In the genomic region with DNA sequence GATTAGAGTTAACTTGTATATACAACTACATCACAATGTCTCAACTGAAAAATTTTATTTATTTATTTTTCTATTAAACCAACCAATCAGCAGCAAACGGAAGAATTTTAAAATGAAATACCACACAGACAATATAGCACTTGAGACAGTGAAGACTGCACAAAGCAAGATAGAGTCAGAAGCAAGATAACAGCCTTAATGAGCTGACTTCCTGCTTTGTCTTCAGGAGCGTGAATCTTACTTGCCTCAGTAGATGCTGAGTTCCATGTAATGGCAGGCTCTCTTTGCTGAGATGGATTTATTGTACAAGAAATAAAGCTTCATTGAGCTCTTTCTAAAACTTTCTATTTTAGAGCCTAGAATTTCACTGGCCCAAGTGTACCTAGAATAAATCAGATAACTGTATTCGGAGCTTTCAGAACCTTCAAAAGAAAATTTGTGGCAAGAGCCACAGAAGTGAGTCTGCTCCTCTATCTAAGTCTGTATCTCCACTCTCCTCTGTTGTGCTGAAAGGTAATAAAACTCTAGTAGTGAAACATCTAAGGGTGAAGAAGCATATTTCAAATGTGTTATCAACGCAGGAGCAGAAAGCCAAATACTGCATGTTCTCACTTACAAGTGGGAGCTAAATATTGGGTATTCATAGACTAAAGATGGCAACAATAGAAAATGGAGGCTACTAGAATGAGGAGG, we compare ENCODE assay signal across 20 cellular contexts.
A peak's percentile ranks its signal among the peaks of the same experiment; 100 is the strongest.
DNase-seq lines count a peak whose midpoint lies in the region; ATAC-seq and TF ChIP-seq lines count a peak whose summit lies in the region.
"Had no signal": no experiment of that assay in that cellular context is flagged by ENCODE, and none has a peak within 500 bp of the region (broad histone marks: within the 10 kb centered on the region; RNA-seq: fewer than 3 reads in every experiment).

No MANE protein-coding gene starts in this region.

- H3K9me3 ChIP-seq in CD4-positive, alpha-beta memory T cell (ENCODE audit: control insufficient read depth in 1 of 2, low read length in 2 of 2), result no peaks in the 10 kb centered on the region
- H3K9me3 ChIP-seq: BE2C had no signal

- peak; percentile 27 for ATAC-seq in activated CD4-positive, alpha-beta T cell treated with anti-CD3 and anti-CD28 coated beads for 36 hours

- no peaks in the 10 kb centered on the region for H3K27me3 ChIP-seq in CD4-positive, alpha-beta memory T cell (ENCODE audit: insufficient read depth, low read length)
- H3K27me3 ChIP-seq in dorsolateral prefrontal cortex, result peaks cover 0 to 3% (median 0%) of the 10 kb centered on the region in 45 donors
- H3K27me3 ChIP-seq: BE2C had no signal

- no peaks in the 10 kb centered on the region for H3K27me3 Mint-ChIP-seq in activated CD4-positive, alpha-beta T cell treated with anti-CD3 and anti-CD28 coated beads for 36 hours
- no peaks in the 10 kb centered on the region for H3K27me3 Mint-ChIP-seq in CD4-positive, alpha-beta memory T cell
- H3K27me3 Mint-ChIP-seq in T-helper 2 cell treated with Interferon-gamma antibody and Interleukin-4, amounts not matched to agents 5 μg/mL and 100 μg/mL, for 36 hours (ENCODE audit: low read depth), result no peaks in the 10 kb centered on the region
- no peaks in the 10 kb centered on the region for H3K27me3 Mint-ChIP-seq in mesothelial cell of epicardium (ENCODE audit: low read depth)

- intact Hi-C loops in activated CD4-positive, alpha-beta T cell treated with anti-CD3 and anti-CD28 coated beads for 36 hours (cut with DNase I, micrococcal nuclease), result no loop called here
- intact Hi-C loops in CD4-positive, alpha-beta memory T cell (cut with micrococcal nuclease), result no loop called here
- intact Hi-C loops in dorsolateral prefrontal cortex (cut with DNase I), result no loop called here

- H3K36me3 Mint-ChIP-seq in activated CD4-positive, alpha-beta T cell treated with anti-CD3 and anti-CD28 coated beads for 36 hours (ENCODE audit: low read depth), result no peaks in the 10 kb centered on the region
- no peaks in the 10 kb centered on the region for H3K36me3 Mint-ChIP-seq in CD4-positive, alpha-beta memory T cell
- H3K36me3 Mint-ChIP-seq in T-helper 2 cell treated with Interferon-gamma antibody and Interleukin-4, amounts not matched to agents 5 μg/mL and 100 μg/mL, for 36 hours (ENCODE audit: low read depth), result no peaks in the 10 kb centered on the region
- no peaks in the 10 kb centered on the region for H3K36me3 Mint-ChIP-seq in mesothelial cell of epicardium

- no peaks in the 10 kb centered on the region for H3K36me3 ChIP-seq in CD4-positive, alpha-beta memory T cell (ENCODE audit: insufficient read depth, low read length)
- H3K36me3 ChIP-seq: BE2C had no signal

- no peak overlapping the region for H3K4me3 Mint-ChIP-seq in activated CD4-positive, alpha-beta T cell treated with anti-CD3 and anti-CD28 coated beads for 36 hours
- peak overlapping the region in 4 of 8 donors; percentile 32 to 65 (median 52) for H3K4me3 Mint-ChIP-seq in CD4-positive, alpha-beta memory T cell
- H3K4me3 Mint-ChIP-seq in T-helper 2 cell treated with Interferon-gamma antibody and Interleukin-4, amounts not matched to agents 5 μg/mL and 100 μg/mL, for 36 hours, result peak overlapping the region; percentile 46
- H3K4me3 Mint-ChIP-seq in mesothelial cell of epicardium, result no peak overlapping the region
- H3K4me3 Mint-ChIP-seq: HFFc6 had no signal

- POLR2A ChIA-PET in activated CD4-positive, alpha-beta T cell treated with anti-CD3 and anti-CD28 coated beads for 36 hours (lab: Charles Lee), result no interaction called here
- POLR2A ChIA-PET in CD4-positive, alpha-beta memory T cell (lab: Charles Lee; ENCODE audit: partially characterized antibody), result interaction anchor here (0.6 to 4.0 kb wide), 3 partner anchors 12 to 501 kb away, joined by 3 to 24 read pairs (median 3); no protein-coding TSS in a partner anchor

- no peaks in the 10 kb centered on the region for H3K9me3 Mint-ChIP-seq in activated CD4-positive, alpha-beta T cell treated with anti-CD3 and anti-CD28 coated beads for 36 hours (ENCODE audit: low read depth)
- no peaks in the 10 kb centered on the region for H3K9me3 Mint-ChIP-seq in CD4-positive, alpha-beta memory T cell
- H3K9me3 Mint-ChIP-seq in T-helper 2 cell treated with Interferon-gamma antibody and Interleukin-4, amounts not matched to agents 5 μg/mL and 100 μg/mL, for 36 hours, result no peaks in the 10 kb centered on the region
- H3K9me3 Mint-ChIP-seq in mesothelial cell of epicardium, result no peaks in the 10 kb centered on the region
- H3K9me3 Mint-ChIP-seq: HFFc6 had no signal

- CTCF ChIA-PET in activated CD4-positive, alpha-beta T cell treated with anti-CD3 and anti-CD28 coated beads for 36 hours (lab: Charles Lee), result interaction anchor here (0.6 to 1.1 kb wide), 3 partner anchors 46 to 822 kb away, joined by 3 to 4 read pairs (median 4); no protein-coding TSS in a partner anchor
- CTCF ChIA-PET in CD4-positive, alpha-beta memory T cell (lab: Charles Lee; ENCODE audit: partially characterized antibody), result interaction anchor here (1.0 kb wide), 1 partner anchor 13 kb away, joined by 3 read pairs; no protein-coding TSS in a partner anchor

- peak overlapping the region; percentile 32 for H3K27ac Mint-ChIP-seq in activated CD4-positive, alpha-beta T cell treated with anti-CD3 and anti-CD28 coated beads for 36 hours
- peak overlapping the region in 5 of 7 donors; percentile 36 to 70 (median 70) for H3K27ac Mint-ChIP-seq in CD4-positive, alpha-beta memory T cell
- H3K27ac Mint-ChIP-seq in T-helper 2 cell treated with Interferon-gamma antibody and Interleukin-4, amounts not matched to agents 5 μg/mL and 100 μg/mL, for 36 hours, result peak overlapping the region; percentile 68
- peak overlapping the region; percentile 44 for H3K27ac Mint-ChIP-seq in mesothelial cell of epicardium
- H3K27ac Mint-ChIP-seq: HFFc6 had no signal

- H3K27ac ChIP-seq in CD4-positive, alpha-beta memory T cell (ENCODE audit: low read depth, low read length), result no peak overlapping the region
- no peak overlapping the region for H3K27ac ChIP-seq in dorsolateral prefrontal cortex
- H3K27ac ChIP-seq: 22Rv1 had no signal

- TF ChIP-seq CTCF in mesothelial cell of epicardium (IDR thresholded peaks at IDR 0.05; ENCODE audit: unreplicated experiment), result no peak
- TF ChIP-seq CTCF in dorsolateral prefrontal cortex (IDR thresholded peaks at IDR 0.05 in 54 of 56, conservative IDR thresholded peaks at IDR 0.05 in 2 of 56; ENCODE audit: low read depth in 1 of 56, partially characterized antibody in 56 of 56), result no peak

- peaks cover 25% of the 10 kb centered on the region for H3K4me1 ChIP-seq in CD4-positive, alpha-beta memory T cell (ENCODE audit: insufficient read depth, low read length)

- H3K4me3 ChIP-seq in CD4-positive, alpha-beta memory T cell (ENCODE audit: low read length in 2 of 2), result no peak overlapping the region
- H3K4me3 ChIP-seq in dorsolateral prefrontal cortex, result no peak overlapping the region

- peaks cover 72% of the 10 kb centered on the region for H3K4me1 Mint-ChIP-seq in activated CD4-positive, alpha-beta T cell treated with anti-CD3 and anti-CD28 coated beads for 36 hours
- peaks cover 11 to 23% (median 13%) of the 10 kb centered on the region in 4 donors for H3K4me1 Mint-ChIP-seq in CD4-positive, alpha-beta memory T cell
- H3K4me1 Mint-ChIP-seq in T-helper 2 cell treated with Interferon-gamma antibody and Interleukin-4, amounts not matched to agents 5 μg/mL and 100 μg/mL, for 36 hours (ENCODE audit: low read depth), result peaks cover 29% of the 10 kb centered on the region
- peaks cover 59% of the 10 kb centered on the region for H3K4me1 Mint-ChIP-seq in mesothelial cell of epicardium

- no peak for DNase-seq in activated CD4-positive, alpha-beta T cell treated with anti-CD3 and anti-CD28 coated beads for 36 hours
- DNase-seq in activated CD4-positive, alpha-beta T cell treated with anti-CD3 and anti-CD28 coated beads for 4 hours, result no peak
- peak in 1 of 5 donors; percentile 15 for DNase-seq in CD4-positive, alpha-beta memory T cell
- DNase-seq in T-helper 2 cell treated with Interferon-gamma antibody and Interleukin-4, amounts not matched to agents 5 μg/mL and 100 μg/mL, for 36 hours (ENCODE audit: low spot score), result no peak
- DNase-seq in mesothelial cell of epicardium (ENCODE audit: low spot score in 2 of 2, unreplicated experiment in 2 of 2) (no peak), dorsolateral prefrontal cortex (no peak), HT-29 (ENCODE audit: low spot score) (no peak), activated T-cell treated with anti-CD3 and anti-CD28 coated beads for 4 hours (no peak)
- DNase-seq: BE2C, DMS79, H7, HFFc6, KG1, MV-4-11, NCI-H1694 treated with DMSO at 0.1 percent for 48 hours, NCI-H2107, NCI-H510A treated with DMSO at 0.1 percent for 48 hours, NCI-H774, SHP77 had no signal
